17 cellular contexts compared by ENCODE assay signal in the genomic region with DNA sequence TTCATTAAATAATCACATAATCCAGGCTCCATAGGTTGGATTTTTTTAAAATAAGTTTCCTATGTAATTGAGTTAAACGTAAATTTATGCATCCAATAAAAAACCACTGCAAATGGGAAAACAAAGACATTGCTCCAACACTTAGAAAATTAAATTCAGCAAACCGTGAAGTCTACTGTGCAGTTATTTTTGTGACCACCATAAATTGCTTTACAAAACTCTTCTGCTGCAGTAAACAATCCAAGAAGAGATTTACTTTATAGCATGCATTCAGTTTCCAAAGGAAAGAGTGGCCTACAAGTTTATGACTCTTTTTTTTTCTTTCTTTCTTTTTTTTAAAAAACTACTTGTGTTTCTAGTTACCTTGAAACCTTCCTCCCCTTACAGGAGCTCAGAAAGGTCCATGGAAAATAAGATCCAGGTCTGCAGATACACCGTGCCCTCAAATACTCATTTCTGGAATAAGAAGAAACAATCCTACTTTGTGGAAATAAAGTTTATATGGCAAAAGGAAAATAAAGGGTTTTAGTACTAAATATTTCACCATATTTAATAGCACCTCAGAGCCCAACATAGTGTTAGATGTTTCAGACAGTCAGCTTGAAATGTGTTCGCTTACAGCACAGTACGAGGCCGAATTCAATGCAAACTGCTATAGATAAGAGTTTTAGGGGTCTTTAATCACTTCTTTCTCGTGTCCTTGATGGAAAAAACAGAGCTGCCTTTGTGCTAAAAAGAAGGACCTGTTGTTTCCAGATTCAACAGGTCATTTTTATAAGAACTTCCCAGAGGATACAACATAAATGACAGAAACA. TPM values are rescaled to one million over a fixed set of nuclear protein-coding genes. Genes with fewer than 3 reads are reported as not detected.
DNase-seq lines count a peak whose midpoint lies in the region; ATAC-seq, FAIRE-seq and TF ChIP-seq lines count a peak whose summit lies in the region.
"Had no signal": no experiment of that assay in that cellular context is flagged by ENCODE, and none has a peak within 500 bp of the region (broad histone marks: within the 10 kb centered on the region; RNA-seq: fewer than 3 reads in every experiment).

No MANE protein-coding gene starts in this region.

- intact Hi-C loops in K562 (cut with micrococcal nuclease): loop anchor here (5.0 kb wide), 2 partner anchors 86 to 709 kb away; no protein-coding TSS in a partner anchor

- H4K8ac ChIP-seq in mesenchymal stem cell (ENCODE audit: low read length): no peak overlapping the region

- no peak overlapping the region for H2BK15ac ChIP-seq in mesenchymal stem cell (ENCODE audit: low read depth, poor library complexity, severe bottlenecking)

- 37% methylated on average over 7 of the region's 7 CpGs for WGBS in SK-N-SH (ENCODE audit: low lambda C conversion rate)
- WGBS in K562 (ENCODE audit: insufficient coverage, low coverage, missing lambda C conversion rate): 2% methylated on average over 5 of the region's 7 CpGs
- 41% methylated on average over 5 of the region's 7 CpGs for WGBS in mesenchymal stem cell
- 54% methylated on average over 7 of the region's 7 CpGs for WGBS in smooth muscle cell (ENCODE audit: low lambda C conversion rate)

- H4K91ac ChIP-seq in mesenchymal stem cell (ENCODE audit: low read length): no peak overlapping the region

- in situ Hi-C loops in K562 (cut with MboI): no loop called here

- ATAC-seq in SK-N-SH treated with all-trans-retinoic acid at 6 μM for 48 hours: no peak
- ATAC-seq in K562: no peak
- no peak for ATAC-seq in GM18498 (IDR thresholded peaks at IDR 0.05; ENCODE audit: unreplicated experiment)
- ATAC-seq: heart left ventricle had no signal

- H2AFZ ChIP-seq in SK-N-SH (ENCODE audit: low read depth): no peak overlapping the region
- H2AFZ ChIP-seq in K562 (ENCODE audit: low read depth, low read length): no peak overlapping the region
- H2AFZ ChIP-seq in mesenchymal stem cell (ENCODE audit: low read depth, low read length): no peak overlapping the region
- H2AFZ ChIP-seq in smooth muscle cell (ENCODE audit: low read depth): peak overlapping the region; percentile 35

- peaks cover 34% of the 10 kb centered on the region for H3F3A ChIP-seq in SK-N-SH (replicated peaks; ENCODE audit: insufficient read depth)
- peaks cover 8% of the 10 kb centered on the region for H3F3A ChIP-seq in smooth muscle cell (ENCODE audit: low read depth)

- POLR2A ChIA-PET in SK-N-SH (lab: Yijun Ruan, JAX): interaction anchor here (0.6 kb wide), 1 partner anchor 88 kb away, joined by 3 read pairs; no protein-coding TSS in a partner anchor
- POLR2A ChIA-PET in K562 (lab: Yijun Ruan, JAX): interaction anchor here (0.5 to 1.2 kb wide), 2 partner anchors 157 to 580 kb away, joined by 3 read pairs; a partner anchor contains a TSS

- no peak overlapping the region for H2BK12ac ChIP-seq in mesenchymal stem cell (ENCODE audit: low read length in 2 of 2)

- no TSS peak for BruUV-seq in K562 (replicated peaks; lab: Mats Ljungman, UMichigan)

- peak overlapping the region; percentile 96 for H3K4me2 ChIP-seq in SK-N-SH
- peak overlapping the region; percentile 57; the same call in 1 of the 2 replicates for H3K4me2 ChIP-seq in K562 (ENCODE audit: insufficient read depth, low read length)
- H3K4me2 ChIP-seq in mesenchymal stem cell (ENCODE audit: low read length, poor library complexity, severe bottlenecking): no peak overlapping the region
- peak overlapping the region; percentile 98 for H3K4me2 ChIP-seq in smooth muscle cell

- no peak overlapping the region for H3K14ac ChIP-seq in mesenchymal stem cell (ENCODE audit: low read length in 2 of 2)

- TF ChIP-seq CTCF in SK-N-SH (IDR thresholded peaks at IDR 0.05) (no peak), K562 (IDR thresholded peaks at IDR 0.05 in 2 of 3, conservative IDR thresholded peaks at IDR 0.05 in 1 of 3; ENCODE audit: insufficient read depth in 2 of 3, low read depth in 1 of 3, low read length in 3 of 3) (no peak), smooth muscle cell (IDR thresholded peaks at IDR 0.05; ENCODE audit: borderline replicate concordance, insufficient read depth, poor library complexity, severe bottlenecking) (no peak), coronary artery (IDR thresholded peaks at IDR 0.05) (no peak)

- DNase-seq in SK-N-SH (no peak), K562 (ENCODE audit: extremely low read depth in 1 of 4, low spot score in 3 of 4) (no peak), mesenchymal stem cell (peak; percentile 6), smooth muscle cell (lab: John Stamatoyannopoulos, UW; ENCODE audit: unreplicated experiment) (no peak), coronary artery (ENCODE audit: low spot score) (no peak), hippocampal formation (lab: John Stamatoyannopoulos, UW) (no peak)
- DNase-seq: amniotic stem cell; DMS79; islet precursor cell; NCI-H2107; NK-92 treated with Interleukin-12 subunit alpha and Interleukin-12 subunit beta, amount 100 ng/mL, for 24 hours had no signal

- peaks cover 3 to 4% of the 10 kb centered on the region in 2 experiments; a peak in 2 of 4 replicates for H3K4me1 ChIP-seq in SK-N-SH (ENCODE audit: control insufficient read depth in 1 of 2, insufficient read depth in 2 of 2, low read depth in 1 of 2, low read length in 1 of 2)
- H3K4me1 ChIP-seq in K562 (replicated peaks in 1 of 2; ENCODE audit: control insufficient read depth in 2 of 2, insufficient read depth in 2 of 2, low read length in 2 of 2): peaks cover 22 to 24% of the 10 kb centered on the region in 2 experiments; a peak in 4 of 5 replicates
- H3K4me1 ChIP-seq in mesenchymal stem cell (ENCODE audit: control insufficient read depth, insufficient read depth, low read depth, low read length): peaks cover 21% of the 10 kb centered on the region
- H3K4me1 ChIP-seq in smooth muscle cell (ENCODE audit: low read depth): peaks cover 44% of the 10 kb centered on the region

- H3K9me1 ChIP-seq in K562 (ENCODE audit: control insufficient read depth, insufficient read depth, low read length): no peaks in the 10 kb centered on the region

- no peak for TF ChIP-seq EP300 in SK-N-SH (IDR thresholded peaks at IDR 0.05; ENCODE audit: borderline replicate concordance in 1 of 2, low read depth in 1 of 2, low read length in 1 of 2)
- no peak for TF ChIP-seq EP300 in K562 (IDR thresholded peaks at IDR 0.05; ENCODE audit: low read length)

- TF ChIP-seq POLR2A in K562 (conservative IDR thresholded peaks at IDR 0.05): no peak

- no peak overlapping the region for H3K4ac ChIP-seq in mesenchymal stem cell (ENCODE audit: low read depth in 1 of 2, low read length in 2 of 2)

- H3K4me3 ChIP-seq in SK-N-SH (ENCODE audit: low read depth in 2 of 2, low read length in 1 of 2) (peak overlapping the region; percentile 66 to 81; a peak in 3 of 4 replicates), K562 (peak overlapping the region; percentile 58), mesenchymal stem cell (ENCODE audit: insufficient read depth in 1 of 2, low read depth in 1 of 2, low read length in 2 of 2) (peak overlapping the region in 1 of 2 experiments; percentile 93), smooth muscle cell (peak overlapping the region; percentile 76), coronary artery (no peak overlapping the region)
- H3K4me3 ChIP-seq: heart left ventricle had no signal

- no peak overlapping the region for H2BK120ac ChIP-seq in mesenchymal stem cell (ENCODE audit: low read depth, low read length)

- FAIRE-seq in K562 (lab: Jason Lieb, UNC): peak; percentile 74

- no peak overlapping the region for H2AK5ac ChIP-seq in mesenchymal stem cell (ENCODE audit: low read length, severe bottlenecking)

- H3K9me2 ChIP-seq in SK-N-SH: no peaks in the 10 kb centered on the region

- no peak for TF ChIP-seq RAD21 in SK-N-SH (IDR thresholded peaks at IDR 0.05; ENCODE audit: low read length)
- no peak for TF ChIP-seq RAD21 in K562 (CRISPR knock-in tag; conservative IDR thresholded peaks at IDR 0.05 in 1 of 2, IDR thresholded peaks at IDR 0.05 in 1 of 2)

- H3K79me1 ChIP-seq in mesenchymal stem cell (replicated peaks; ENCODE audit: low read length, poor library complexity, severe bottlenecking): no peaks in the 10 kb centered on the region

- H4K20me1 ChIP-seq in SK-N-SH (ENCODE audit: insufficient read depth) (no peaks in the 10 kb centered on the region), K562 (replicated peaks; ENCODE audit: control insufficient read depth, insufficient read depth, low read length) (no peaks in the 10 kb centered on the region), smooth muscle cell (ENCODE audit: low read depth) (no peaks in the 10 kb centered on the region)

- H3K23ac ChIP-seq in mesenchymal stem cell (ENCODE audit: low read length in 2 of 2): no peak overlapping the region

- H3K9ac ChIP-seq in SK-N-SH (peak overlapping the region; percentile 72), K562 (ENCODE audit: insufficient read depth in 1 of 2, low read depth in 2 of 2, low read length in 2 of 2) (peak overlapping the region in 1 of 2 experiments; percentile 75; a peak in 2 of 4 replicates), mesenchymal stem cell (ENCODE audit: low read length) (peak overlapping the region; percentile 91), smooth muscle cell (ENCODE audit: low read depth) (peak overlapping the region; percentile 65)

- H3K27me3 ChIP-seq in SK-N-SH (ENCODE audit: insufficient read depth) (no peaks in the 10 kb centered on the region), K562 (ENCODE audit: control insufficient read depth in 2 of 2, insufficient read depth in 2 of 2, low read length in 2 of 2) (no peaks in the 10 kb centered on the region), mesenchymal stem cell (ENCODE audit: control insufficient read depth in 1 of 2, insufficient read depth in 1 of 2, low read length in 2 of 2) (peaks cover 0 to 20% of the 10 kb centered on the region in 2 experiments), smooth muscle cell (ENCODE audit: low read depth) (no peaks in the 10 kb centered on the region)

- CTCF ChIA-PET in SK-N-SH (lab: Yijun Ruan, JAX): interaction anchor here (0.7 to 1.5 kb wide), 11 partner anchors 11 to 706 kb away, joined by 3 to 25 read pairs (median 3); a partner anchor contains a TSS
- CTCF ChIA-PET in K562 (lab: Yijun Ruan, JAX; ENCODE audit: low intra/inter-chr PET ratio): interaction anchor here (0.6 kb wide), 2 partner anchors 104 to 483 kb away, joined by 3 to 4 read pairs; no protein-coding TSS in a partner anchor

- H3K36me3 ChIP-seq in SK-N-SH (replicated peaks in 1 of 2; ENCODE audit: control insufficient read depth in 1 of 2, insufficient read depth in 2 of 2, low read length in 1 of 2): peaks cover 0 to 9% of the 10 kb centered on the region in 2 experiments
- peaks cover 9% of the 10 kb centered on the region; the same call in 1 of the 3 replicates for H3K36me3 ChIP-seq in K562 (ENCODE audit: control insufficient read depth, insufficient read depth, low read length)
- peaks cover 0 to 3% of the 10 kb centered on the region in 2 experiments for H3K36me3 ChIP-seq in mesenchymal stem cell (ENCODE audit: control insufficient read depth in 1 of 2, insufficient read depth in 2 of 2, low read depth in 1 of 2, low read length in 2 of 2)
- H3K36me3 ChIP-seq in smooth muscle cell (ENCODE audit: low read depth): no peaks in the 10 kb centered on the region
- H3K36me3 ChIP-seq: heart left ventricle had no signal

- H3K18ac ChIP-seq in mesenchymal stem cell (ENCODE audit: low read depth in 1 of 2, low read length in 2 of 2): no peak overlapping the region

- H3K9me3 ChIP-seq in SK-N-SH (no peaks in the 10 kb centered on the region), K562 (replicated peaks; ENCODE audit: control insufficient read depth, insufficient read depth, low read depth, low read length) (no peaks in the 10 kb centered on the region), mesenchymal stem cell (ENCODE audit: control insufficient read depth, low read length) (no peaks in the 10 kb centered on the region), smooth muscle cell (replicated peaks; ENCODE audit: low read depth) (no peaks in the 10 kb centered on the region)
- H3K9me3 ChIP-seq: heart left ventricle had no signal

- H3K27ac ChIP-seq in SK-N-SH (ENCODE audit: low read depth in 2 of 2, low read length in 1 of 2): peak overlapping the region in 1 of 2 experiments; percentile 69; a peak in 3 of 4 replicates
- H3K27ac ChIP-seq in K562 (ENCODE audit: extremely low read depth, low read depth, low read length): peak overlapping the region; percentile 50; the same call in 2 of the 3 replicates
- H3K27ac ChIP-seq in mesenchymal stem cell (ENCODE audit: low read length, poor library complexity, severe bottlenecking): no peak overlapping the region
- peak overlapping the region; percentile 64 for H3K27ac ChIP-seq in smooth muscle cell (ENCODE audit: low read depth)
- no peak overlapping the region for H3K27ac ChIP-seq in coronary artery
- H3K27ac ChIP-seq: 22Rv1, epithelial cell of prostate, heart left ventricle had no signal

- H2BK5ac ChIP-seq in mesenchymal stem cell (ENCODE audit: low read depth, low read length, poor library complexity, severe bottlenecking): no peak overlapping the region

- H3K79me2 ChIP-seq in SK-N-SH (ENCODE audit: insufficient read depth) (peaks cover 82% of the 10 kb centered on the region), K562 (ENCODE audit: control insufficient read depth, insufficient read depth, low read length) (peaks cover 79% of the 10 kb centered on the region), smooth muscle cell (ENCODE audit: low read depth) (peaks cover 69% of the 10 kb centered on the region)

RNA-seq across cellular contexts. Expression of a gene that starts 3.2 kb away (rescaled TPM):
- polyA plus RNA-seq in SK-N-SH (2012; rRNA removed) (17.1 and 22.6 TPM in 2 replicates), K562 (2011; rRNA removed) (2.3 TPM in 2 replicates), K562 (2014; fragmentation: Illumina TruSeq; extraction: Trizol) (1.7 and 9.6 TPM in 2 replicates), K562 (2014; fragmentation: Nextera tagmentation; extraction: Ambion mirVana) (under 1 TPM; 0.25 to 0.39 TPM), K562 (2014; rRNA removed) (6.6 and 9.1 TPM in 2 replicates), smooth muscle cell (24.2 and 25.1 TPM in 2 replicates)
- polyA plus RNA-seq in SK-N-SH (2012; cell fraction: cytosol; rRNA removed): 8.6 and 16.2 TPM in 2 replicates
- polyA plus RNA-seq in SK-N-SH (2012; cell fraction: nucleus; rRNA removed): 20.7 and 23.4 TPM in 2 replicates
- total RNA-seq in K562 (2011; cell fraction: chromatin; rRNA removed; ENCODE audit: low replicate concordance): 3.4 and 11.5 TPM in 2 replicates
- total RNA-seq in K562 (2011; cell fraction: nucleolus; rRNA removed): 17.2 and 19.7 TPM in 2 replicates
- total RNA-seq in K562 (2011; cell fraction: nucleoplasm; rRNA removed): 7.4 and 8.5 TPM in 2 replicates
- total RNA-seq in K562 (2014; rRNA removed) (14.8 and 18.5 TPM in 2 replicates), K562 (2014; rRNA removed; fragmentation: Illumina TruSeq; extraction: Trizol) (1.2 and 1.5 TPM in 2 replicates), K562 (2015; rRNA removed; fragmentation: Illumina TruSeq; extraction: Trizol) (8.0 and 8.1 TPM in 2 replicates), K562 (2021) (11.7 and 12.0 TPM in 2 replicates), smooth muscle cell (18.0 and 19.5 TPM in 2 replicates)
- polyA plus RNA-seq in K562 (2011; cell fraction: cytosol; rRNA removed): 5.0 and 13.1 TPM in 2 replicates
- polyA plus RNA-seq in K562 (2011; cell fraction: nucleus; rRNA removed): 2.2 and 4.5 TPM in 2 replicates
- polyA plus RNA-seq in K562 (2012): 5.5 and 6.8 TPM in 2 replicates
- 0.33 and 1.4 TPM in 2 replicates for polyA minus RNA-seq in K562 (2011; rRNA and poly(A)+ RNA removed)
- 11.8 and 18.3 TPM in 2 replicates for polyA minus RNA-seq in K562 (2011; cell fraction: cytosol; rRNA and poly(A)+ RNA removed)
- polyA minus RNA-seq in K562 (2011; cell fraction: nucleus; rRNA and poly(A)+ RNA removed): 10.0 and 15.2 TPM in 2 replicates
- polyA plus RNA-seq in mesenchymal stem cell (2013, experiment 1 of 2): 11.7 TPM
- polyA plus RNA-seq in mesenchymal stem cell (2013, experiment 2 of 2): 10.4 TPM
- total RNA-seq: ureter had no signal

Comparison
In these comparisons a context has a peak if more than half of its experiments do, and no peak if none do; other contexts are left out.
1. H3K27ac ChIP-seq: peak in K562 (single experiment) and smooth muscle cell (single experiment); none in mesenchymal stem cell (single experiment) and coronary artery (0 of 2).